ENCODE assay signal across 8 cellular contexts in the genomic region with DNA sequence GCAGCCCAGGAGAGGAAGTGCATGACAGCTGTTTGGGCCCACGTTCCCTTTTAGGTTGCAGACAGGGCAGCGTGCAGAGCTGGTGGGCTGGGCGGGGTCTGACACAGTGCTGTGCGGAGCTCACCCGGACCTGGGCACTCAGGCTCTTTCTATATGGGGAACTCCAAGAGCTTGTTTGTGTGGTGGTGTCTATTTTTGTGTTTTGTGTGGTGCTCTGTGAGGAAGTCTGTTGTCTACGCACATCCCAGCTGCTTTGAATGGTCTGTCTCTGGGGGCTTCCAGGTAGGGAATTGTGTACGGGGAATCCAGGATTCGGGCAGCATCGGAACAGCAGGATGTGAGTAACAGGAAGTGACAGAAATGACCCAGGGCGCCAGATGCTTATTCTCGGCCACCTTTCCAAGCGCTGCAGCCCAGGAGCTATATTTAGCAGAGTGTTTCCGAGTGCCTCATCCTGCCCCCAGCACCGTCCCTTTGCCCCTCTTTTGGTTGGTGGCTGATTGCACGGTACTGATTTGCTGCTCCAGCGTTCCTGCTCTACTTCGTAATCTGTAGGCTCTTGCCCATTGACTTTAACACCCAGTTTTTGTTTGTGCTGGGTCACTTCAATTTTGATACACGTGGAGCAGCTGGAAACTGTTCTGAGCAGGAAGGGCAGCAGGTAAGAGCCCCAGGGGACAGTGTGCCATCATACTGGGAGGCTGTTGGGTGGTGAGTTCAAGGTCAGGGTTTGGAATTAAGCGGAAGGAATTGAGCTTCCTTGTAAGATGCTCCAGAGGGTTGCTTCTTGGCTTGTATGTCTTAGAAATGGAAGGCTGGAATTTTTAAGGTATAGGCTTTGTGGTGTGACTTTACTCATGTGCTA.
A peak's percentile ranks its signal among the peaks of the same experiment; 100 is the strongest.
DNase-seq lines count a peak whose midpoint lies in the region; ATAC-seq and TF ChIP-seq lines count a peak whose summit lies in the region.

No MANE protein-coding gene starts in this region.

- peaks cover 24% of the 10 kb centered on the region for H3K4me1 Mint-ChIP-seq in neural crest cell

- no peaks in the 10 kb centered on the region for H3K9me3 Mint-ChIP-seq in neural crest cell

- no peak overlapping the region for H2BK120ac ChIP-seq in mesendoderm (ENCODE audit: low read depth, low read length)

- TF ChIP-seq CTCF in GM12875 (IDR thresholded peaks at IDR 0.05; ENCODE audit: borderline replicate concordance, insufficient read depth, low read depth, low read length) (no peak), coronary artery (IDR thresholded peaks at IDR 0.05) (no peak), neural crest cell (conservative IDR thresholded peaks at IDR 0.05) (no peak)

- no peak overlapping the region for H2AK5ac ChIP-seq in mesendoderm (ENCODE audit: low read length)

- H3K18ac ChIP-seq in mesendoderm (ENCODE audit: low read length) = no peak overlapping the region

- H3K4me2 ChIP-seq in mesendoderm (ENCODE audit: low read length) = no peak overlapping the region

- H3K27me3 Mint-ChIP-seq in neural crest cell (ENCODE audit: low read depth) = no peaks in the 10 kb centered on the region

- no peak overlapping the region for H2BK5ac ChIP-seq in mesendoderm (ENCODE audit: low read length)

- no CpG with 5 or more reads among the region's 19 CpGs for WGBS in mesendoderm (ENCODE audit: extremely low coverage, insufficient coverage, low lambda C conversion rate)

- DNase-seq in SHP77 treated with DMSO at 0.1 percent for 48 hours (lab: John Stamatoyannopoulos, UW) = peak; percentile 76
- peak; percentile 87 for DNase-seq in coronary artery (ENCODE audit: low spot score)
- no peak for DNase-seq in neural crest cell (ENCODE audit: low read depth, low spot score)
- no peak for DNase-seq in C1 segment of cervical spinal cord (lab: John Stamatoyannopoulos, UW)
- no peak for DNase-seq in mesendoderm

- H3K79me1 ChIP-seq in mesendoderm (ENCODE audit: low read length) = peaks cover 5% of the 10 kb centered on the region

- H3K27ac ChIP-seq in coronary artery (peak overlapping the region; percentile 53 to 78), mesendoderm (ENCODE audit: low read depth, low read length) (no peak overlapping the region)

- no peak overlapping the region for H2BK15ac ChIP-seq in mesendoderm (replicated peaks; ENCODE audit: low read depth)

- H4K8ac ChIP-seq in mesendoderm (ENCODE audit: low read depth, low read length) = no peak overlapping the region

- H3K36me3 ChIP-seq in mesendoderm (ENCODE audit: control insufficient read depth, insufficient read depth, low read length) = no peaks in the 10 kb centered on the region

- H3K4me1 ChIP-seq in mesendoderm (ENCODE audit: control insufficient read depth, low read depth, low read length) = peaks cover 7% of the 10 kb centered on the region

- no peak overlapping the region for H3K4ac ChIP-seq in mesendoderm (ENCODE audit: low read depth, low read length)

- peaks cover 5% of the 10 kb centered on the region for H3K36me3 Mint-ChIP-seq in neural crest cell (ENCODE audit: low read depth)

- peak overlapping the region; percentile 58 for H3K27ac Mint-ChIP-seq in neural crest cell (ENCODE audit: unreplicated experiment)

- ATAC-seq in HG02610 (IDR thresholded peaks at IDR 0.05; ENCODE audit: unreplicated experiment) = peak; percentile 41
- ATAC-seq in HG03439 (IDR thresholded peaks at IDR 0.05; ENCODE audit: unreplicated experiment) = no peak

- no peak overlapping the region for H3K23ac ChIP-seq in mesendoderm (ENCODE audit: low read length)

- H3K9ac ChIP-seq in mesendoderm (ENCODE audit: low read length) = no peak overlapping the region

- H4K5ac ChIP-seq in mesendoderm (ENCODE audit: low read length) = no peak overlapping the region

- H3K27me3 ChIP-seq in mesendoderm (ENCODE audit: insufficient read depth, low read length, poor library complexity) = no peaks in the 10 kb centered on the region

- H3K79me2 ChIP-seq in mesendoderm (ENCODE audit: control insufficient read depth, insufficient read depth, low read length) = no peaks in the 10 kb centered on the region

- H3K4me3 ChIP-seq in GM12875 (ENCODE audit: low read depth, low read length) (peak overlapping the region; percentile 13), coronary artery (peak overlapping the region; percentile 54), mesendoderm (ENCODE audit: low read length) (no peak overlapping the region)

- H3K4me3 Mint-ChIP-seq in neural crest cell = no peak overlapping the region

- no peak overlapping the region for H3K56ac ChIP-seq in mesendoderm (ENCODE audit: low read length)

Comparison
In these comparisons a context has a peak if more than half of its experiments do, and no peak if none do; other contexts are left out.
1. DNase-seq: peak in SHP77 treated with DMSO at 0.1 percent for 48 hours (single experiment) and coronary artery (single experiment); none in neural crest cell (single experiment), C1 segment of cervical spinal cord (0 of 14) and mesendoderm (single experiment).